11 cellular contexts compared by ENCODE assay signal in genomic region chr3:183381179-183381578, GRCh38.
DNase-seq lines count a peak whose midpoint lies in the region; TF ChIP-seq lines count a peak whose summit lies in the region.
"Had no signal": no experiment of that assay in that cellular context is flagged by ENCODE, and none has a peak within 500 bp of the region (broad histone marks: within the 10 kb centered on the region; RNA-seq: fewer than 3 reads in every experiment).

No MANE protein-coding gene starts in this region.

- H3K9me3 Mint-ChIP-seq in T-helper 2 cell treated with Interferon-gamma antibody and Interleukin-4, amounts not matched to agents 5 μg/mL and 100 μg/mL, for 36 hours = no peaks in the 10 kb centered on the region
- H3K9me3 Mint-ChIP-seq: activated T-cell treated with anti-CD3 and anti-CD28 coated beads, Interleukin-2, amount 50 U/mL, for 72 hours had no signal

- no peak for TF ChIP-seq CTCF in astrocyte of the spinal cord (IDR thresholded peaks at IDR 0.05; ENCODE audit: low read depth, low read length)

- H3K4me3 Mint-ChIP-seq in T-helper 2 cell treated with Interferon-gamma antibody and Interleukin-4, amounts not matched to agents 5 μg/mL and 100 μg/mL, for 36 hours = no peak overlapping the region
- H3K4me3 Mint-ChIP-seq: activated T-cell treated with anti-CD3 and anti-CD28 coated beads, Interleukin-2, amount 50 U/mL, for 72 hours had no signal

- no peak overlapping the region for H3K4me3 ChIP-seq in astrocyte of the spinal cord (ENCODE audit: low read depth, low read length)
- H3K4me3 ChIP-seq: ovary had no signal

- H3K4me1 Mint-ChIP-seq in T-helper 2 cell treated with Interferon-gamma antibody and Interleukin-4, amounts not matched to agents 5 μg/mL and 100 μg/mL, for 36 hours (ENCODE audit: low read depth) = peaks cover 21% of the 10 kb centered on the region

- in situ Hi-C loops in astrocyte of the spinal cord (cut with HindIII; ENCODE audit: low sequenced_read_pairs) = no loop called here

- no peak overlapping the region for H3K27ac Mint-ChIP-seq in T-helper 2 cell treated with Interferon-gamma antibody and Interleukin-4, amounts not matched to agents 5 μg/mL and 100 μg/mL, for 36 hours
- H3K27ac Mint-ChIP-seq: activated T-cell treated with anti-CD3 and anti-CD28 coated beads, Interleukin-2, amount 50 U/mL, for 72 hours had no signal

- peak; percentile 16 for DNase-seq in T-helper 2 cell treated with Interferon-gamma antibody and Interleukin-4, amounts not matched to agents 5 μg/mL and 100 μg/mL, for 36 hours (ENCODE audit: low spot score)
- DNase-seq in T-helper 2 cell (no peak), NCI-H2029 (lab: John Stamatoyannopoulos, UW) (peak; percentile 52), astrocyte of the spinal cord (ENCODE audit: low read depth, low spot score) (peak; percentile 48), pons (ENCODE audit: low spot score) (peak; percentile 50), NCI-H524 (lab: John Stamatoyannopoulos, UW) (no peak), cortex of kidney (lab: John Stamatoyannopoulos, UW) (no peak), cerebellar cortex (ENCODE audit: low spot score) (no peak)
- DNase-seq: activated T-cell treated with anti-CD3 and anti-CD28 coated beads, Interleukin-2, amount 50 U/mL, for 72 hours; islet precursor cell; ovary had no signal

- H3K36me3 Mint-ChIP-seq in T-helper 2 cell treated with Interferon-gamma antibody and Interleukin-4, amounts not matched to agents 5 μg/mL and 100 μg/mL, for 36 hours (ENCODE audit: low read depth) = peaks cover 2% of the 10 kb centered on the region

- H3K27me3 Mint-ChIP-seq in T-helper 2 cell treated with Interferon-gamma antibody and Interleukin-4, amounts not matched to agents 5 μg/mL and 100 μg/mL, for 36 hours (ENCODE audit: low read depth) = no peaks in the 10 kb centered on the region

Comparison
In these comparisons a context has a peak if more than half of its experiments do, and no peak if none do; other contexts are left out.
1. DNase-seq: peak in T-helper 2 cell treated with Interferon-gamma antibody and Interleukin-4, amounts not matched to agents 5 μg/mL and 100 μg/mL, for 36 hours (single experiment), NCI-H2029 (single experiment), astrocyte of the spinal cord (single experiment) and pons (single experiment); none in T-helper 2 cell (0 of 5), NCI-H524 (0 of 2), cortex of kidney (single experiment) and cerebellar cortex (single experiment).